Comparison of ENCODE assay signal across 8 cellular contexts in genomic region chr22:41285441-41285819, GRCh38. TPM values are rescaled to one million over a fixed set of nuclear protein-coding genes. Genes with fewer than 3 reads are reported as not detected.
DNase-seq lines count a peak whose midpoint lies in the region; ATAC-seq and TF ChIP-seq lines count a peak whose summit lies in the region.

No MANE protein-coding gene starts in this region.

- H3K4me1 Mint-ChIP-seq in activated naive CD8-positive, alpha-beta T cell treated with anti-CD3 and anti-CD28 coated beads, Interleukin-2, amount 50 U/mL, for 24 hours: peaks cover 43% of the 10 kb centered on the region

- ATAC-seq in GM18868 (IDR thresholded peaks at IDR 0.05; ENCODE audit: unreplicated experiment) (peak; percentile 8), left ventricle myocardium superior (peak; percentile 38), psoas muscle (peak; percentile 56 to 67 (median 60))
- peak; percentile 75 for ATAC-seq in activated naive CD8-positive, alpha-beta T cell treated with anti-CD3 and anti-CD28 coated beads, Interleukin-2, amount 50 U/mL, for 24 hours

- no peak for TF ChIP-seq CTCF in 22Rv1 (IDR thresholded peaks at IDR 0.05)
- TF ChIP-seq CTCF in psoas muscle (IDR thresholded peaks at IDR 0.05): no peak

- peak in 71 of 76 experiments; percentile 17 to 84 (median 67) for DNase-seq in HUDEP-2 (lab: John Stamatoyannopoulos, UW; ENCODE audit: unreplicated experiment in 76 of 76)
- DNase-seq in SW 1271 (lab: John Stamatoyannopoulos, UW): peak; percentile 6 to 47
- peak; percentile 89 for DNase-seq in activated naive CD8-positive, alpha-beta T cell treated with anti-CD3 and anti-CD28 coated beads, Interleukin-2, amount 50 U/mL, for 24 hours
- DNase-seq in left ventricle myocardium superior: peak; percentile 62
- peak; percentile 68 to 74 for DNase-seq in psoas muscle
- peak; percentile 68 for DNase-seq in ureter (ENCODE audit: low spot score)

- no peaks in the 10 kb centered on the region for H3K9me3 ChIP-seq in psoas muscle

- H3K27ac ChIP-seq in 22Rv1 (peak overlapping the region; percentile 84), psoas muscle (peak overlapping the region; percentile 91)

- H3K4me3 Mint-ChIP-seq in activated naive CD8-positive, alpha-beta T cell treated with anti-CD3 and anti-CD28 coated beads, Interleukin-2, amount 50 U/mL, for 24 hours: peak overlapping the region; percentile 86

- H3K4me1 ChIP-seq in psoas muscle: peaks cover 8% of the 10 kb centered on the region

- peak overlapping the region; percentile 88 for H3K4me3 ChIP-seq in psoas muscle

- H3K9me3 Mint-ChIP-seq in activated naive CD8-positive, alpha-beta T cell treated with anti-CD3 and anti-CD28 coated beads, Interleukin-2, amount 50 U/mL, for 24 hours: no peaks in the 10 kb centered on the region

- H3K27ac Mint-ChIP-seq in activated naive CD8-positive, alpha-beta T cell treated with anti-CD3 and anti-CD28 coated beads, Interleukin-2, amount 50 U/mL, for 24 hours: peak overlapping the region; percentile 81

- 1 to 2% (median 1%) methylated on average over 28 to 30 of the region's 30 CpGs for WGBS in psoas muscle, 3 donors

- intact Hi-C loops in left ventricle myocardium superior (cut with micrococcal nuclease): no loop called here
- intact Hi-C loops in psoas muscle (cut with DNase I): no loop called here

- no peaks in the 10 kb centered on the region for H3K27me3 ChIP-seq in psoas muscle (ENCODE audit: insufficient read depth in 3 of 3, low read length in 2 of 3)

- peaks cover 3 to 45% of the 10 kb centered on the region in 2 donors for H3K36me3 ChIP-seq in psoas muscle (ENCODE audit: insufficient read depth in 1 of 2, low read depth in 1 of 2)

- peaks cover 27% of the 10 kb centered on the region for H3K36me3 Mint-ChIP-seq in activated naive CD8-positive, alpha-beta T cell treated with anti-CD3 and anti-CD28 coated beads, Interleukin-2, amount 50 U/mL, for 24 hours (ENCODE audit: low read depth)

- no peaks in the 10 kb centered on the region for H3K27me3 Mint-ChIP-seq in activated naive CD8-positive, alpha-beta T cell treated with anti-CD3 and anti-CD28 coated beads, Interleukin-2, amount 50 U/mL, for 24 hours

RNA-seq across cellular contexts. Expression of gene RANGAP1, which starts 0.6 kb away (rescaled TPM):
- total RNA-seq in left ventricle myocardium superior (46.2 TPM), psoas muscle (10 to 100 TPM; 31.9 to 48.8 (median 40.8) TPM), ureter (59.7 TPM)
- polyA plus RNA-seq in psoas muscle: 10 to 100 TPM; 26.2 to 51.8 (median 51.3) TPM

RNA-seq across cellular contexts. Expression of gene ZC3H7B, which starts 15.9 kb away (rescaled TPM):
- total RNA-seq in left ventricle myocardium superior: 47.6 TPM
- 10 to 100 TPM; 32.0 to 34.1 (median 33.1) TPM for total RNA-seq in psoas muscle
- polyA plus RNA-seq in psoas muscle: 10 to 100 TPM; 12.0 to 31.0 (median 17.8) TPM
- total RNA-seq in ureter: 65.9 TPM

RNA-seq across cellular contexts. Expression of gene CHADL, which starts 44.7 kb away (rescaled TPM):
- total RNA-seq in left ventricle myocardium superior: 25.4 TPM
- total RNA-seq in psoas muscle: 1 to 10 TPM in 2 of 4 donors, under 1 TPM in 2; 0.32 to 2.0 (median 1.2) TPM
- 1 to 10 TPM in 1 of 3 donors, under 1 TPM in 2; 0.42 to 1.9 (median 0.62) TPM for polyA plus RNA-seq in psoas muscle
- 8.9 TPM for total RNA-seq in ureter

Comparison
In these comparisons a context has a peak if more than half of its experiments do, and no peak if none do; other contexts are left out.
1. Peak in every context shown above with its lines: DNase-seq, ATAC-seq, H3K4me3 ChIP-seq and H3K27ac ChIP-seq.
2. ATAC-seq: peak in every context shown above with its lines; median percentile 75 in activated naive CD8-positive, alpha-beta T cell treated with anti-CD3 and anti-CD28 coated beads, Interleukin-2, amount 50 U/mL, for 24 hours; 60 in psoas muscle; 38 in left ventricle myocardium superior; 8 in GM18868.
3. DNase-seq: peak in every context shown above with its lines; median percentile 89 in activated naive CD8-positive, alpha-beta T cell treated with anti-CD3 and anti-CD28 coated beads, Interleukin-2, amount 50 U/mL, for 24 hours; 71 in psoas muscle; 68 in ureter; 67 in HUDEP-2; 62 in left ventricle myocardium superior; 26 in SW 1271.